Comparison of ENCODE assay signal across 1 cellular context in the genomic region with DNA sequence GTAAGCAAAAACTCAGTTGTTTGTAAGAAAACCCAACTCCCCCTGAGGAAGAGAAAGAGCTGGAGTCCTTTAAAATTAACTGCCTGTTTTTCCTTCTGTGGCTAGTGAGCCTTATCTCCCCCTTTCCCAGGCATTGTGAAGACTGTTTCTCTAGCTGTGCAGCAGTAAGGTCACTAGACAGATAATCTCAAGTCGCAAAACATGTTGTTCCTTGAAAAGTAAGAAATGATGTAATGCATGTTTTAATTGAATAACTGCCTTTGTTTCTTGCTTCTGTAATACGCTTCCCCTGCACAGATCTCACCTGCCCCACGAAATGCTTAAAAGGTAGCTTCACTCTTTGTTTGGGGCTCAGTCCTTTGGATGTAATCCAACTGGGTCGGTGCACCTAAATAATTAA.
A peak's percentile ranks its signal among the peaks of the same experiment; 100 is the strongest.
TF ChIP-seq lines count a peak whose summit lies in the region.

No MANE protein-coding gene starts in this region.

TF ChIP-seq in K562, 482 proteins besides CTCF, POLR2A, EP300 and RAD21 (continued from another document):
- TF ChIP-seq, protein P1, sequence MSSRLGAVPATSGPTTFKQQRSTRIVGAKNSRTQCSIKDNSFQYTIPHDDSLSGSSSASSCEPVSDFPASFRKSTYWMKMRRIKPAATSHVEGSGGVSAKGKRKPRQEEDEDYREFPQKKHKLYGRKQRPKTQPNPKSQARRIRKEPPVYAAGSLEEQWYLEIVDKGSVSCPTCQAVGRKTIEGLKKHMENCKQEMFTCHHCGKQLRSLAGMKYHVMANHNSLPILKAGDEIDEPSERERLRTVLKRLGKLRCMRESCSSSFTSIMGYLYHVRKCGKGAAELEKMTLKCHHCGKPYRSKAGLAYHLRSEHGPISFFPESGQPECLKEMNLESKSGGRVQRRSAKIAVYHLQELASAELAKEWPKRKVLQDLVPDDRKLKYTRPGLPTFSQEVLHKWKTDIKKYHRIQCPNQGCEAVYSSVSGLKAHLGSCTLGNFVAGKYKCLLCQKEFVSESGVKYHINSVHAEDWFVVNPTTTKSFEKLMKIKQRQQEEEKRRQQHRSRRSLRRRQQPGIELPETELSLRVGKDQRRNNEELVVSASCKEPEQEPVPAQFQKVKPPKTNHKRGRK (tag; IDR thresholded peaks at IDR 0.05): peak; percentile 44; the same call in 1 of the 2 replicates
- TF ChIP-seq SIX5 (IDR thresholded peaks at IDR 0.05; ENCODE audit: borderline replicate concordance in 1 of 2, insufficient read depth in 1 of 2, low read depth in 1 of 2, low read length in 2 of 2) (no peak), ATF7 (IDR thresholded peaks at IDR 0.05) (peak; percentile 70), BCL6 (CRISPR knock-in tag; IDR thresholded peaks at IDR 0.05) (no peak), SMC3 (conservative IDR thresholded peaks at IDR 0.05; ENCODE audit: insufficient read depth, low read depth, low read length) (no peak), ARID2 (IDR thresholded peaks at IDR 0.05) (no peak), RFX7 (CRISPR knock-in tag; IDR thresholded peaks at IDR 0.05) (no peak), ZNF551 (CRISPR knock-in tag; IDR thresholded peaks at IDR 0.05) (no peak), CBX1 (IDR thresholded peaks at IDR 0.05; ENCODE audit: low read depth) (no peak), ZNF12 (CRISPR knock-in tag; IDR thresholded peaks at IDR 0.05) (no peak), NFIC (IDR thresholded peaks at IDR 0.05) (peak; percentile 25; the same call in 1 of the 2 replicates), MTA2 (IDR thresholded peaks at IDR 0.05; ENCODE audit: low read depth) (no peak), ZSCAN29 (IDR thresholded peaks at IDR 0.05) (no peak), TCF3 (CRISPR knock-in tag; IDR thresholded peaks at IDR 0.05) (0 out of 2 replicates have a peak, but pooled peaks have one; percentile 27), ZNF766 (CRISPR knock-in tag; conservative IDR thresholded peaks at IDR 0.05) (no peak), NFXL1 (CRISPR knock-in tag; IDR thresholded peaks at IDR 0.05) (no peak), PYGO2 (tag; IDR thresholded peaks at IDR 0.05) (no peak), KLF1 (tag; IDR thresholded peaks at IDR 0.05) (no peak), ZKSCAN1 (IDR thresholded peaks at IDR 0.05; ENCODE audit: low read depth, low read length) (no peak)
- TF ChIP-seq, protein P2, sequence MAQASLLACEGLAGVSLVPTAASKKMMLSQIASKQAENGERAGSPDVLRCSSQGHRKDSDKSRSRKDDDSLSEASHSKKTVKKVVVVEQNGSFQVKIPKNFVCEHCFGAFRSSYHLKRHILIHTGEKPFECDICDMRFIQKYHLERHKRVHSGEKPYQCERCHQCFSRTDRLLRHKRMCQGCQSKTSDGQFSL (CRISPR knock-in tag; IDR thresholded peaks at IDR 0.05): no peak
- TF ChIP-seq, protein P2 (tag; IDR thresholded peaks at IDR 0.05): no peak
- TF ChIP-seq, protein P3, sequence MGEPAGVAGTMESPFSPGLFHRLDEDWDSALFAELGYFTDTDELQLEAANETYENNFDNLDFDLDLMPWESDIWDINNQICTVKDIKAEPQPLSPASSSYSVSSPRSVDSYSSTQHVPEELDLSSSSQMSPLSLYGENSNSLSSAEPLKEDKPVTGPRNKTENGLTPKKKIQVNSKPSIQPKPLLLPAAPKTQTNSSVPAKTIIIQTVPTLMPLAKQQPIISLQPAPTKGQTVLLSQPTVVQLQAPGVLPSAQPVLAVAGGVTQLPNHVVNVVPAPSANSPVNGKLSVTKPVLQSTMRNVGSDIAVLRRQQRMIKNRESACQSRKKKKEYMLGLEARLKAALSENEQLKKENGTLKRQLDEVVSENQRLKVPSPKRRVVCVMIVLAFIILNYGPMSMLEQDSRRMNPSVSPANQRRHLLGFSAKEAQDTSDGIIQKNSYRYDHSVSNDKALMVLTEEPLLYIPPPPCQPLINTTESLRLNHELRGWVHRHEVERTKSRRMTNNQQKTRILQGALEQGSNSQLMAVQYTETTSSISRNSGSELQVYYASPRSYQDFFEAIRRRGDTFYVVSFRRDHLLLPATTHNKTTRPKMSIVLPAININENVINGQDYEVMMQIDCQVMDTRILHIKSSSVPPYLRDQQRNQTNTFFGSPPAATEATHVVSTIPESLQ (CRISPR knock-in tag; IDR thresholded peaks at IDR 0.05): no peak
- TF ChIP-seq, protein P4, sequence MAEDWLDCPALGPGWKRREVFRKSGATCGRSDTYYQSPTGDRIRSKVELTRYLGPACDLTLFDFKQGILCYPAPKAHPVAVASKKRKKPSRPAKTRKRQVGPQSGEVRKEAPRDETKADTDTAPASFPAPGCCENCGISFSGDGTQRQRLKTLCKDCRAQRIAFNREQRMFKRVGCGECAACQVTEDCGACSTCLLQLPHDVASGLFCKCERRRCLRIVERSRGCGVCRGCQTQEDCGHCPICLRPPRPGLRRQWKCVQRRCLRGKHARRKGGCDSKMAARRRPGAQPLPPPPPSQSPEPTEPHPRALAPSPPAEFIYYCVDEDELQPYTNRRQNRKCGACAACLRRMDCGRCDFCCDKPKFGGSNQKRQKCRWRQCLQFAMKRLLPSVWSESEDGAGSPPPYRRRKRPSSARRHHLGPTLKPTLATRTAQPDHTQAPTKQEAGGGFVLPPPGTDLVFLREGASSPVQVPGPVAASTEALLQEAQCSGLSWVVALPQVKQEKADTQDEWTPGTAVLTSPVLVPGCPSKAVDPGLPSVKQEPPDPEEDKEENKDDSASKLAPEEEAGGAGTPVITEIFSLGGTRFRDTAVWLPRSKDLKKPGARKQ (CRISPR knock-in tag; IDR thresholded peaks at IDR 0.05): no peak
- TF ChIP-seq, protein P5, sequence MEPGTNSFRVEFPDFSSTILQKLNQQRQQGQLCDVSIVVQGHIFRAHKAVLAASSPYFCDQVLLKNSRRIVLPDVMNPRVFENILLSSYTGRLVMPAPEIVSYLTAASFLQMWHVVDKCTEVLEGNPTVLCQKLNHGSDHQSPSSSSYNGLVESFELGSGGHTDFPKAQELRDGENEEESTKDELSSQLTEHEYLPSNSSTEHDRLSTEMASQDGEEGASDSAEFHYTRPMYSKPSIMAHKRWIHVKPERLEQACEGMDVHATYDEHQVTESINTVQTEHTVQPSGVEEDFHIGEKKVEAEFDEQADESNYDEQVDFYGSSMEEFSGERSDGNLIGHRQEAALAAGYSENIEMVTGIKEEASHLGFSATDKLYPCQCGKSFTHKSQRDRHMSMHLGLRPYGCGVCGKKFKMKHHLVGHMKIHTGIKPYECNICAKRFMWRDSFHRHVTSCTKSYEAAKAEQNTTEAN (CRISPR knock-in tag; IDR thresholded peaks at IDR 0.05): no peak
- TF ChIP-seq, protein P6, sequence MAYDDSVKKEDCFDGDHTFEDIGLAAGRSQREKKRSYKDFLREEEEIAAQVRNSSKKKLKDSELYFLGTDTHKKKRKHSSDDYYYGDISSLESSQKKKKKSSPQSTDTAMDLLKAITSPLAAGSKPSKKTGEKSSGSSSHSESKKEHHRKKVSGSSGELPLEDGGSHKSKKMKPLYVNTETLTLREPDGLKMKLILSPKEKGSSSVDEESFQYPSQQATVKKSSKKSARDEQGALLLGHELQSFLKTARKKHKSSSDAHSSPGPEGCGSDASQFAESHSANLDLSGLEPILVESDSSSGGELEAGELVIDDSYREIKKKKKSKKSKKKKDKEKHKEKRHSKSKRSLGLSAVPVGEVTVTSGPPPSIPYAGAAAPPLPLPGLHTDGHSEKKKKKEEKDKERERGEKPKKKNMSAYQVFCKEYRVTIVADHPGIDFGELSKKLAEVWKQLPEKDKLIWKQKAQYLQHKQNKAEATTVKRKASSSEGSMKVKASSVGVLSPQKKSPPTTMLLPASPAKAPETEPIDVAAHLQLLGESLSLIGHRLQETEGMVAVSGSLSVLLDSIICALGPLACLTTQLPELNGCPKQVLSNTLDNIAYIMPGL (CRISPR knock-in tag; IDR thresholded peaks at IDR 0.05): no peak
- TF ChIP-seq, protein P7, sequence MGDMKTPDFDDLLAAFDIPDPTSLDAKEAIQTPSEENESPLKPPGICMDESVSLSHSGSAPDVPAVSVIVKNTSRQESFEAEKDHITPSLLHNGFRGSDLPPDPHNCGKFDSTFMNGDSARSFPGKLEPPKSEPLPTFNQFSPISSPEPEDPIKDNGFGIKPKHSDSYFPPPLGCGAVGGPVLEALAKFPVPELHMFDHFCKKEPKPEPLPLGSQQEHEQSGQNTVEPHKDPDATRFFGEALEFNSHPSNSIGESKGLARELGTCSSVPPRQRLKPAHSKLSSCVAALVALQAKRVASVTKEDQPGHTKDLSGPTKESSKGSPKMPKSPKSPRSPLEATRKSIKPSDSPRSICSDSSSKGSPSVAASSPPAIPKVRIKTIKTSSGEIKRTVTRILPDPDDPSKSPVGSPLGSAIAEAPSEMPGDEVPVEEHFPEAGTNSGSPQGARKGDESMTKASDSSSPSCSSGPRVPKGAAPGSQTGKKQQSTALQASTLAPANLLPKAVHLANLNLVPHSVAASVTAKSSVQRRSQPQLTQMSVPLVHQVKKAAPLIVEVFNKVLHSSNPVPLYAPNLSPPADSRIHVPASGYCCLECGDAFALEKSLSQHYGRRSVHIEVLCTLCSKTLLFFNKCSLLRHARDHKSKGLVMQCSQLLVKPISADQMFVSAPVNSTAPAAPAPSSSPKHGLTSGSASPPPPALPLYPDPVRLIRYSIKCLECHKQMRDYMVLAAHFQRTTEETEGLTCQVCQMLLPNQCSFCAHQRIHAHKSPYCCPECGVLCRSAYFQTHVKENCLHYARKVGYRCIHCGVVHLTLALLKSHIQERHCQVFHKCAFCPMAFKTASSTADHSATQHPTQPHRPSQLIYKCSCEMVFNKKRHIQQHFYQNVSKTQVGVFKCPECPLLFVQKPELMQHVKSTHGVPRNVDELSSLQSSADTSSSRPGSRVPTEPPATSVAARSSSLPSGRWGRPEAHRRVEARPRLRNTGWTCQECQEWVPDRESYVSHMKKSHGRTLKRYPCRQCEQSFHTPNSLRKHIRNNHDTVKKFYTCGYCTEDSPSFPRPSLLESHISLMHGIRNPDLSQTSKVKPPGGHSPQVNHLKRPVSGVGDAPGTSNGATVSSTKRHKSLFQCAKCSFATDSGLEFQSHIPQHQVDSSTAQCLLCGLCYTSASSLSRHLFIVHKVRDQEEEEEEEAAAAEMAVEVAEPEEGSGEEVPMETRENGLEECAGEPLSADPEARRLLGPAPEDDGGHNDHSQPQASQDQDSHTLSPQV (IDR thresholded peaks at IDR 0.05): no peak
- TF ChIP-seq, protein P8, sequence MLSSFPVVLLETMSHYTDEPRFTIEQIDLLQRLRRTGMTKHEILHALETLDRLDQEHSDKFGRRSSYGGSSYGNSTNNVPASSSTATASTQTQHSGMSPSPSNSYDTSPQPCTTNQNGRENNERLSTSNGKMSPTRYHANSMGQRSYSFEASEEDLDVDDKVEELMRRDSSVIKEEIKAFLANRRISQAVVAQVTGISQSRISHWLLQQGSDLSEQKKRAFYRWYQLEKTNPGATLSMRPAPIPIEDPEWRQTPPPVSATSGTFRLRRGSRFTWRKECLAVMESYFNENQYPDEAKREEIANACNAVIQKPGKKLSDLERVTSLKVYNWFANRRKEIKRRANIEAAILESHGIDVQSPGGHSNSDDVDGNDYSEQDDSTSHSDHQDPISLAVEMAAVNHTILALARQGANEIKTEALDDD (IDR thresholded peaks at IDR 0.05): peak; percentile 87
